In the genomic region with DNA sequence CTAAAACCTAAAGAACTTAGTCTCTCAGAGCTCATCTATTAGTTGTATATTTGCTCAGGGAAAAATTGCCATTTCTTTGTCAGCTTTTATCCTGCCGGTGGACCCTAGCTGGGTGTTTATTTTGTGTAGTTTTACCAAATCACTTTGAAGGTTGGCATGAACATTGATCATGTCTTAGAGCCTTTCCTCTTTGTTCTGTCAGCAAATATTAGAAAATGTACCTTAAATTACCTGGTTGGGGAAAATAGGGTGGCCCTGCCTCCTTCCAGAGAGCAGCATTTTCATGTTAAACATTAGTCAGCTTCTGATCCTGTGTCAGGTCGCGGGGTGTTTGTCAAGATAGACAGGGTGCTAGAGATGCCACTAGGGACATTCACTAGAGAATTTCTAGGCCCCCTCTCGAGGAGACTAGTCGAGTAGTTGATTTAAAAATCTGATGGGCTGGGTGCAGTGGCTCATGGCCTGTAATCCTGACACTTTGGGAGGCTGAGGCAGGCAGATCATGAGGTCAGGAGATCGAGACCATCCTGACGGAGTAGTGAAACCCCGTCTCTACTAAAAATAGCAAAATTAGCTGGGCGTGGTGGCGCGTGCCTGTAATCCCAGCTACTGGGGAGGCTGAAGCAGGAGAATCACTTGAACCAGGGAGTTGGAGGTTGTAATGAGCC, we compare ENCODE assay signal across 22 cellular contexts.
"Had no signal": no experiment of that assay in that cellular context is flagged by ENCODE, and none has a peak within 500 bp of the region (broad histone marks: within the 10 kb centered on the region; RNA-seq: fewer than 3 reads in every experiment).

No MANE protein-coding gene starts in this region.

- H3K27me3 Mint-ChIP-seq: activated naive CD8-positive, alpha-beta T cell treated with anti-CD3 and anti-CD28 coated beads for 36 hours; central memory CD8-positive, alpha-beta T cell; effector memory CD8-positive, alpha-beta T cell had no signal

- H3K4me1 ChIP-seq: breast epithelium had no signal

- H3K27ac Mint-ChIP-seq: activated naive CD8-positive, alpha-beta T cell treated with anti-CD3 and anti-CD28 coated beads for 36 hours; activated T-helper 2 cell treated with anti-CD3 and anti-CD28 coated beads, Interferon-gamma antibody, Interleukin-2, Interleukin-4, amounts not matched to agents 10 μg/mL and 5 μg/mL and 100 μg/mL, durations not matched to agents 14 hours and 24 hours and 36 hours had no signal

- H3K9me3 ChIP-seq: breast epithelium, esophagus muscularis mucosa, thoracic aorta had no signal

- H3K9me3 Mint-ChIP-seq: activated naive CD8-positive, alpha-beta T cell treated with anti-CD3 and anti-CD28 coated beads for 36 hours; activated T-helper 2 cell treated with anti-CD3 and anti-CD28 coated beads, Interferon-gamma antibody, Interleukin-2, Interleukin-4, amounts not matched to agents 10 μg/mL and 5 μg/mL and 100 μg/mL, durations not matched to agents 14 hours and 24 hours and 36 hours; central memory CD8-positive, alpha-beta T cell; effector memory CD8-positive, alpha-beta T cell had no signal

- H3K27ac ChIP-seq: breast epithelium, dorsolateral prefrontal cortex, esophagus muscularis mucosa, thoracic aorta, WERI-Rb-1 had no signal

- H3K4me3 ChIP-seq: breast epithelium, dorsolateral prefrontal cortex, esophagus muscularis mucosa, thoracic aorta had no signal

- H3K36me3 ChIP-seq: breast epithelium, esophagus muscularis mucosa, thoracic aorta had no signal

- H3K4me3 Mint-ChIP-seq: activated naive CD8-positive, alpha-beta T cell treated with anti-CD3 and anti-CD28 coated beads for 36 hours; central memory CD8-positive, alpha-beta T cell; neural crest cell had no signal

- H3K27me3 ChIP-seq: breast epithelium, dorsolateral prefrontal cortex, esophagus muscularis mucosa had no signal

- DNase-seq: activated naive CD4-positive, alpha-beta T cell; activated naive CD8-positive, alpha-beta T cell treated with anti-CD3 and anti-CD28 coated beads for 36 hours; activated T-cell treated with anti-CD3 and anti-CD28 coated beads, Interleukin-2, amount 50 U/mL, for 1 hour; amniotic stem cell; dorsolateral prefrontal cortex; effector memory CD8-positive, alpha-beta T cell; glutamatergic neuron; hippocampal formation; left ventricle myocardium superior; mammary epithelial cell; midbrain; occipital lobe; stimulated activated CD4-positive, alpha-beta T cell treated with anti-CD3 and anti-CD28 coated beads, Interleukin-4, amount 100 ng/mL, for 1 hour; stimulated activated naive CD4-positive, alpha-beta T cell treated with Interleukin-2 at 50 U/mL for 16 hours; T-helper 1 cell; WERI-Rb-1 had no signal

- ATAC-seq: effector memory CD8-positive, alpha-beta T cell; left ventricle myocardium superior had no signal
